Comparison of ENCODE assay signal across 23 cellular contexts in genomic region chr10:69142983-69143382, GRCh38. TPM values are rescaled to one million over a fixed set of nuclear protein-coding genes. Genes with fewer than 3 reads are reported as not detected.
A peak's percentile ranks its signal among the peaks of the same experiment; 100 is the strongest.
DNase-seq lines count a peak whose midpoint lies in the region; ATAC-seq and FAIRE-seq lines count a peak whose summit lies in the region.
"Had no signal": no experiment of that assay in that cellular context is flagged by ENCODE, and none has a peak within 500 bp of the region (broad histone marks: within the 10 kb centered on the region; RNA-seq: fewer than 3 reads in every experiment).

No MANE protein-coding gene starts in this region.

- no peaks in the 10 kb centered on the region for H3K4me1 ChIP-seq in small intestine (ENCODE audit: control insufficient read depth in 2 of 2, insufficient read depth in 1 of 2, low read depth in 1 of 2, low read length in 1 of 2)

- no peaks in the 10 kb centered on the region for H3K36me3 Mint-ChIP-seq in activated T-cell treated with anti-CD3 and anti-CD28 coated beads, Interleukin-2, amount 50 U/mL, for 72 hours (ENCODE audit: insufficient read depth in 2 of 2)
- H3K36me3 Mint-ChIP-seq in T-helper 17 cell (ENCODE audit: low read depth): no peaks in the 10 kb centered on the region
- H3K36me3 Mint-ChIP-seq: IgD-negative memory B cell had no signal

- no peaks in the 10 kb centered on the region for H3K9me3 ChIP-seq in T-helper 17 cell (ENCODE audit: control insufficient read depth, low read length, poor library complexity, severe bottlenecking)
- H3K9me3 ChIP-seq in small intestine (ENCODE audit: control insufficient read depth, low read depth): no peaks in the 10 kb centered on the region

- H3K4me3 Mint-ChIP-seq in activated T-cell treated with anti-CD3 and anti-CD28 coated beads, Interleukin-2, amount 50 U/mL, for 72 hours: no peak overlapping the region
- H3K4me3 Mint-ChIP-seq in T-helper 17 cell: no peak overlapping the region
- H3K4me3 Mint-ChIP-seq: IgD-negative memory B cell had no signal

- no peak overlapping the region for H3K27ac ChIP-seq in small intestine (ENCODE audit: low read depth in 1 of 2, low read length in 1 of 2)
- H3K27ac ChIP-seq: RWPE1 had no signal

- H3K27me3 Mint-ChIP-seq in activated T-cell treated with anti-CD3 and anti-CD28 coated beads, Interleukin-2, amount 50 U/mL, for 72 hours (ENCODE audit: low read depth): no peaks in the 10 kb centered on the region
- no peaks in the 10 kb centered on the region for H3K27me3 Mint-ChIP-seq in T-helper 17 cell
- H3K27me3 Mint-ChIP-seq: IgD-negative memory B cell had no signal

- no peak for DNase-seq in activated T-cell treated with anti-CD3 and anti-CD28 coated beads, Interleukin-2, amount 50 U/mL, for 72 hours
- DNase-seq in activated T-cell treated with anti-CD3 and anti-CD28 coated beads, Interleukin-2, amount 50 U/mL, for 1 hour: no peak
- no peak for DNase-seq in T-helper 17 cell
- peak; percentile 9 for DNase-seq in iris pigment epithelial cell (ENCODE audit: low read depth)
- DNase-seq in small intestine: peak; percentile 21
- DNase-seq in Right ventricle myocardium inferior (ENCODE audit: missing footprints): no peak
- no peak for DNase-seq in C1 segment of cervical spinal cord (lab: John Stamatoyannopoulos, UW)
- DNase-seq in SW480 (ENCODE audit: low spot score): no peak
- DNase-seq: 8988T, COR-L47, DMS 273 treated with DMSO at 0.1 percent for 48 hours, DND-41, GOT3, Kasumi-1, NCI-H1417 treated with DMSO at 0.1 percent for 48 hours, NCI-H187 treated with DMSO at 0.1 percent for 48 hours, NCI-H2227 treated with DMSO at 0.1 percent for 48 hours, NCI-H524, NCI-H82 had no signal

- intact Hi-C loops in Right ventricle myocardium inferior (cut with DNase I): no loop called here

- WGBS in small intestine, 3 donors: 26 to 61% (median 45%) methylated on average over 3 of the region's 3 CpGs

- H3K4me3 ChIP-seq in small intestine (ENCODE audit: low read depth in 1 of 2, low read length in 2 of 2): no peak overlapping the region

- H3K36me3 ChIP-seq in small intestine (ENCODE audit: control insufficient read depth in 2 of 2, insufficient read depth in 2 of 2, low read length in 2 of 2): peaks cover 0 to 4% of the 10 kb centered on the region in 2 donors

- no peaks in the 10 kb centered on the region for H3K27me3 ChIP-seq in small intestine (ENCODE audit: control insufficient read depth in 2 of 2, insufficient read depth in 2 of 2, low read length in 2 of 2)

- H3K9me3 Mint-ChIP-seq in activated T-cell treated with anti-CD3 and anti-CD28 coated beads, Interleukin-2, amount 50 U/mL, for 72 hours: peaks cover 0 to 2% of the 10 kb centered on the region in 2 donors
- H3K9me3 Mint-ChIP-seq: IgD-negative memory B cell had no signal

- FAIRE-seq in small intestine (lab: Jason Lieb, UNC): no peak
- FAIRE-seq: HTR-8/SVneo had no signal

- ATAC-seq in activated T-cell treated with anti-CD3 and anti-CD28 coated beads, Interleukin-2, amount 50 U/mL, for 72 hours (replicated peaks in 1 of 2): no peak
- ATAC-seq in T-helper 17 cell: no peak
- no peak for ATAC-seq in Right ventricle myocardium inferior
- ATAC-seq: HCT116 had no signal

- H3K27ac Mint-ChIP-seq in activated T-cell treated with anti-CD3 and anti-CD28 coated beads, Interleukin-2, amount 50 U/mL, for 72 hours: peak overlapping the region; percentile 50
- peak overlapping the region; percentile 8 for H3K27ac Mint-ChIP-seq in T-helper 17 cell
- H3K27ac Mint-ChIP-seq: IgD-negative memory B cell had no signal

- H3K4me1 Mint-ChIP-seq in activated T-cell treated with anti-CD3 and anti-CD28 coated beads, Interleukin-2, amount 50 U/mL, for 72 hours (ENCODE audit: low read depth): peaks cover 23% of the 10 kb centered on the region
- H3K4me1 Mint-ChIP-seq in T-helper 17 cell: peaks cover 26% of the 10 kb centered on the region

RNA-seq across cellular contexts. Expression of gene VPS26A, which starts 19.0 kb away (rescaled TPM):
- total RNA-seq in activated T-cell treated with anti-CD3 and anti-CD28 coated beads, Interleukin-2, amount 50 U/mL, for 72 hours: 10 to 100 TPM; 39.0 to 39.1 TPM
- 10 to 100 TPM; 28.7 to 36.7 TPM for total RNA-seq in T-helper 17 cell
- polyA plus RNA-seq in small intestine: 10 to 100 TPM; 34.0 to 35.9 (median 34.2) TPM
- 32.5 TPM for total RNA-seq in Right ventricle myocardium inferior

RNA-seq across cellular contexts. Expression of gene SUPV3L1, which starts 37.1 kb away (rescaled TPM):
- total RNA-seq in activated T-cell treated with anti-CD3 and anti-CD28 coated beads, Interleukin-2, amount 50 U/mL, for 72 hours: 10 to 100 TPM; 65.2 to 67.5 TPM
- total RNA-seq in T-helper 17 cell (10 to 100 TPM; 42.2 to 64.1 TPM), Right ventricle myocardium inferior (40.1 TPM)
- polyA plus RNA-seq in small intestine: 10 to 100 TPM; 33.8 to 46.5 (median 38.4) TPM

RNA-seq across cellular contexts. Expression of gene SRGN, which starts 55.1 kb away (rescaled TPM):
- total RNA-seq in activated T-cell treated with anti-CD3 and anti-CD28 coated beads, Interleukin-2, amount 50 U/mL, for 72 hours: 100 to 1,000 TPM; 439 to 902 TPM
- 100 to 1,000 TPM; 382 to 467 TPM for total RNA-seq in T-helper 17 cell
- 100 to 1,000 TPM in 1 of 3 donors, 10 to 100 TPM in 1, 1 to 10 TPM in 1; 8.1 to 155 (median 25.4) TPM for polyA plus RNA-seq in small intestine
- 50.2 TPM for total RNA-seq in Right ventricle myocardium inferior

Comparison
In these comparisons a context has a peak if more than half of its experiments do, and no peak if none do; other contexts are left out.
1. DNase-seq: peak in iris pigment epithelial cell (single experiment) and small intestine (single experiment); none in activated T-cell treated with anti-CD3 and anti-CD28 coated beads, Interleukin-2, amount 50 U/mL, for 72 hours (0 of 2), activated T-cell treated with anti-CD3 and anti-CD28 coated beads, Interleukin-2, amount 50 U/mL, for 1 hour (single experiment), T-helper 17 cell (0 of 3), Right ventricle myocardium inferior (single experiment), C1 segment of cervical spinal cord (0 of 14) and SW480 (single experiment).